Comparison of ENCODE assay signal across 17 cellular contexts in the genomic region with DNA sequence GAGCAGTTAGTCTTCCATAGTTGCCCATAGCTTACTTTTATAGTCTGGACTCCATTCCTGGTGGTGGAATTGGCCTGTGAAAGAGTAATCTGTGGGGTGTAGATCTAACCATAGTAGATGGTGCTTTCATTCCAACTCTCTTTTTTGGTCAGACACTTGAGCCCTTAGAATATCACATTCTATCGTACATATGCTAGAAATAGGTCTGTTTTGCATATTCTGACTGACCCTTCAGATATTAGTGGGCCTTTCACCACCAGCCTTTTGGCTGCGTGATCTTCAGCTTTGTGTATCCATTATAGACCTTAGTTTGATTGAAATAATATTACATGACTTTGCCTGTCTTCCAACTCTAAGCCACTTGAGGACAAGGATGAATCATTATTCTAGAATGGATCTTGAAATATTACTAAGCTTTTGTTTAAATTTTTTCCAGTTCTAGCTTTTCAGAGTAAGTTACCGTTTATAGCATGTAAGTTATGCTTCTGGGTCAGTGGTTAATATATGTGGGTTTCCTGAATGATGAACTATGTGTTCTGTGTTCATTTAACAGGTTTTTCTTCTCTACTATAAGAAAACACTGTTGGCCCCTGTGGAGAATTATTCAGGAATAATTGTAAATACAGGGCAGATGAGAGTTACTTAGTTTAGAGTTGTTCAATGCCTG. TPM values are rescaled to one million over a fixed set of nuclear protein-coding genes. Genes with fewer than 3 reads are reported as not detected.
DNase-seq lines count a peak whose midpoint lies in the region; ATAC-seq lines count a peak whose summit lies in the region.
"Had no signal": no experiment of that assay in that cellular context is flagged by ENCODE, and none has a peak within 500 bp of the region (broad histone marks: within the 10 kb centered on the region; RNA-seq: fewer than 3 reads in every experiment).

No MANE protein-coding gene starts in this region.

- H3K27me3 Mint-ChIP-seq in activated naive CD4-positive, alpha-beta T cell treated with anti-CD3 and anti-CD28 coated beads, Interleukin-2, amount 50 U/mL, for 24 hours: no peaks in the 10 kb centered on the region
- H3K27me3 Mint-ChIP-seq in activated T-helper 1 cell treated with anti-CD3 and anti-CD28 coated beads, Interleukin-12 subunit alpha, Interleukin-12 subunit beta, Interleukin-2, Interleukin-4 antibody, amounts not matched to agents 30 ng/mL and 10 ng/mL and 1 ng/mL, durations not matched to agents 14 hours and 24 hours and 36 hours (ENCODE audit: insufficient read depth): no peaks in the 10 kb centered on the region

- intact Hi-C loops in activated T-helper 1 cell treated with anti-CD3 and anti-CD28 coated beads, Interleukin-12 subunit alpha, Interleukin-12 subunit beta, Interleukin-2, Interleukin-4 antibody, amounts not matched to agents 30 ng/mL and 10 ng/mL and 1 ng/mL, durations not matched to agents 14 hours and 24 hours and 36 hours (cut with micrococcal nuclease): loop anchor here (2.0 kb wide), 1 partner anchor 20 kb away; no protein-coding TSS in a partner anchor

- H3K27ac ChIP-seq in caudate nucleus (ENCODE audit: low read depth, low read length): no peak overlapping the region
- H3K27ac ChIP-seq: colonic mucosa, pancreas, Peyer's patch had no signal

- no peak for DNase-seq in activated naive CD4-positive, alpha-beta T cell treated with Interleukin-2 at 50 U/mL for 16 hours
- no peak for DNase-seq in activated T-helper 1 cell treated with anti-CD3 and anti-CD28 coated beads, Interleukin-12 subunit alpha, Interleukin-12 subunit beta, Interleukin-2, Interleukin-4 antibody, amounts not matched to agents 30 ng/mL and 10 ng/mL and 1 ng/mL, durations not matched to agents 14 hours and 24 hours and 36 hours (ENCODE audit: low spot score)
- no peak for DNase-seq in stimulated activated effector memory CD8-positive, alpha-beta T cell treated with anti-CD3 and anti-CD28 coated beads, Interleukin-12 subunit alpha, Interleukin-12 subunit beta, amount 100 ng/mL, for 72 hours (ENCODE audit: low spot score in 2 of 2)
- DNase-seq in NCI-H510A treated with DMSO at 0.1 percent for 48 hours (lab: John Stamatoyannopoulos, UW): no peak
- no peak for DNase-seq in caudate nucleus (lab: John Stamatoyannopoulos, UW)
- DNase-seq in NCI-H1092 (lab: John Stamatoyannopoulos, UW): no peak
- DNase-seq: colonic mucosa; foreskin melanocyte; GF-D8; Karpas-422; left lung; NCI-H2171 treated with DMSO at 0.1 percent for 48 hours; pancreas; Peyer's patch; stimulated activated CD4-positive, alpha-beta T cell treated with anti-CD3 and anti-CD28 coated beads, Interleukin-2, amount 100 ng/mL, for 24 hours had no signal

- peak; percentile 70 for ATAC-seq in HG02571 (IDR thresholded peaks at IDR 0.05; ENCODE audit: unreplicated experiment)
- peak; percentile 59 for ATAC-seq in stimulated activated effector memory CD8-positive, alpha-beta T cell treated with anti-CD3 and anti-CD28 coated beads, Interleukin-12 subunit alpha, Interleukin-12 subunit beta, amount 100 ng/mL, for 72 hours
- ATAC-seq: pancreas had no signal

- H3K36me3 Mint-ChIP-seq in activated naive CD4-positive, alpha-beta T cell treated with anti-CD3 and anti-CD28 coated beads, Interleukin-2, amount 50 U/mL, for 24 hours: peaks cover 17% of the 10 kb centered on the region
- peaks cover 28% of the 10 kb centered on the region for H3K36me3 Mint-ChIP-seq in activated T-helper 1 cell treated with anti-CD3 and anti-CD28 coated beads, Interleukin-12 subunit alpha, Interleukin-12 subunit beta, Interleukin-2, Interleukin-4 antibody, amounts not matched to agents 30 ng/mL and 10 ng/mL and 1 ng/mL, durations not matched to agents 14 hours and 24 hours and 36 hours (ENCODE audit: low read depth)
- peaks cover 71% of the 10 kb centered on the region for H3K36me3 Mint-ChIP-seq in stimulated activated effector memory CD8-positive, alpha-beta T cell treated with anti-CD3 and anti-CD28 coated beads, Interleukin-12 subunit alpha, Interleukin-12 subunit beta, amount 100 ng/mL, for 72 hours

- H3K4me3 Mint-ChIP-seq in activated naive CD4-positive, alpha-beta T cell treated with anti-CD3 and anti-CD28 coated beads, Interleukin-2, amount 50 U/mL, for 24 hours: peak overlapping the region; percentile 66
- H3K4me3 Mint-ChIP-seq in activated T-helper 1 cell treated with anti-CD3 and anti-CD28 coated beads, Interleukin-12 subunit alpha, Interleukin-12 subunit beta, Interleukin-2, Interleukin-4 antibody, amounts not matched to agents 30 ng/mL and 10 ng/mL and 1 ng/mL, durations not matched to agents 14 hours and 24 hours and 36 hours: no peak overlapping the region
- H3K4me3 Mint-ChIP-seq in stimulated activated effector memory CD8-positive, alpha-beta T cell treated with anti-CD3 and anti-CD28 coated beads, Interleukin-12 subunit alpha, Interleukin-12 subunit beta, amount 100 ng/mL, for 72 hours: peak overlapping the region; percentile 4

- peak overlapping the region; percentile 64 for H3K27ac Mint-ChIP-seq in activated naive CD4-positive, alpha-beta T cell treated with anti-CD3 and anti-CD28 coated beads, Interleukin-2, amount 50 U/mL, for 24 hours
- H3K27ac Mint-ChIP-seq in activated T-helper 1 cell treated with anti-CD3 and anti-CD28 coated beads, Interleukin-12 subunit alpha, Interleukin-12 subunit beta, Interleukin-2, Interleukin-4 antibody, amounts not matched to agents 30 ng/mL and 10 ng/mL and 1 ng/mL, durations not matched to agents 14 hours and 24 hours and 36 hours: peak overlapping the region; percentile 14
- peak overlapping the region; percentile 77 for H3K27ac Mint-ChIP-seq in stimulated activated effector memory CD8-positive, alpha-beta T cell treated with anti-CD3 and anti-CD28 coated beads, Interleukin-12 subunit alpha, Interleukin-12 subunit beta, amount 100 ng/mL, for 72 hours

- H3K4me1 Mint-ChIP-seq in activated naive CD4-positive, alpha-beta T cell treated with anti-CD3 and anti-CD28 coated beads, Interleukin-2, amount 50 U/mL, for 24 hours: peaks cover 75% of the 10 kb centered on the region
- H3K4me1 Mint-ChIP-seq in activated T-helper 1 cell treated with anti-CD3 and anti-CD28 coated beads, Interleukin-12 subunit alpha, Interleukin-12 subunit beta, Interleukin-2, Interleukin-4 antibody, amounts not matched to agents 30 ng/mL and 10 ng/mL and 1 ng/mL, durations not matched to agents 14 hours and 24 hours and 36 hours (ENCODE audit: low read depth): peaks cover 62% of the 10 kb centered on the region
- peaks cover 70% of the 10 kb centered on the region for H3K4me1 Mint-ChIP-seq in stimulated activated effector memory CD8-positive, alpha-beta T cell treated with anti-CD3 and anti-CD28 coated beads, Interleukin-12 subunit alpha, Interleukin-12 subunit beta, amount 100 ng/mL, for 72 hours

- no peaks in the 10 kb centered on the region for H3K9me3 Mint-ChIP-seq in activated naive CD4-positive, alpha-beta T cell treated with anti-CD3 and anti-CD28 coated beads, Interleukin-2, amount 50 U/mL, for 24 hours
- H3K9me3 Mint-ChIP-seq in activated T-helper 1 cell treated with anti-CD3 and anti-CD28 coated beads, Interleukin-12 subunit alpha, Interleukin-12 subunit beta, Interleukin-2, Interleukin-4 antibody, amounts not matched to agents 30 ng/mL and 10 ng/mL and 1 ng/mL, durations not matched to agents 14 hours and 24 hours and 36 hours: no peaks in the 10 kb centered on the region
- no peaks in the 10 kb centered on the region for H3K9me3 Mint-ChIP-seq in stimulated activated effector memory CD8-positive, alpha-beta T cell treated with anti-CD3 and anti-CD28 coated beads, Interleukin-12 subunit alpha, Interleukin-12 subunit beta, amount 100 ng/mL, for 72 hours

RNA-seq across cellular contexts. Expression of a gene that starts 8.7 kb away (rescaled TPM):
- 318 and 329 TPM in 2 replicates for total RNA-seq in activated T-helper 1 cell treated with anti-CD3 and anti-CD28 coated beads, Interleukin-12 subunit alpha, Interleukin-12 subunit beta, Interleukin-2, Interleukin-4 antibody, amounts not matched to agents 30 ng/mL and 10 ng/mL and 1 ng/mL, durations not matched to agents 14 hours and 24 hours and 36 hours

Comparison
In these comparisons a context has a peak if more than half of its experiments do, and no peak if none do; other contexts are left out.
1. H3K27ac Mint-ChIP-seq: peak in every context shown above with its lines; median percentile 77 in stimulated activated effector memory CD8-positive, alpha-beta T cell treated with anti-CD3 and anti-CD28 coated beads, Interleukin-12 subunit alpha, Interleukin-12 subunit beta, amount 100 ng/mL, for 72 hours; 64 in activated naive CD4-positive, alpha-beta T cell treated with anti-CD3 and anti-CD28 coated beads, Interleukin-2, amount 50 U/mL, for 24 hours; 14 in activated T-helper 1 cell treated with anti-CD3 and anti-CD28 coated beads, Interleukin-12 subunit alpha, Interleukin-12 subunit beta, Interleukin-2, Interleukin-4 antibody, amounts not matched to agents 30 ng/mL and 10 ng/mL and 1 ng/mL, durations not matched to agents 14 hours and 24 hours and 36 hours.